8 cellular contexts compared by ENCODE assay signal in the genomic region with DNA sequence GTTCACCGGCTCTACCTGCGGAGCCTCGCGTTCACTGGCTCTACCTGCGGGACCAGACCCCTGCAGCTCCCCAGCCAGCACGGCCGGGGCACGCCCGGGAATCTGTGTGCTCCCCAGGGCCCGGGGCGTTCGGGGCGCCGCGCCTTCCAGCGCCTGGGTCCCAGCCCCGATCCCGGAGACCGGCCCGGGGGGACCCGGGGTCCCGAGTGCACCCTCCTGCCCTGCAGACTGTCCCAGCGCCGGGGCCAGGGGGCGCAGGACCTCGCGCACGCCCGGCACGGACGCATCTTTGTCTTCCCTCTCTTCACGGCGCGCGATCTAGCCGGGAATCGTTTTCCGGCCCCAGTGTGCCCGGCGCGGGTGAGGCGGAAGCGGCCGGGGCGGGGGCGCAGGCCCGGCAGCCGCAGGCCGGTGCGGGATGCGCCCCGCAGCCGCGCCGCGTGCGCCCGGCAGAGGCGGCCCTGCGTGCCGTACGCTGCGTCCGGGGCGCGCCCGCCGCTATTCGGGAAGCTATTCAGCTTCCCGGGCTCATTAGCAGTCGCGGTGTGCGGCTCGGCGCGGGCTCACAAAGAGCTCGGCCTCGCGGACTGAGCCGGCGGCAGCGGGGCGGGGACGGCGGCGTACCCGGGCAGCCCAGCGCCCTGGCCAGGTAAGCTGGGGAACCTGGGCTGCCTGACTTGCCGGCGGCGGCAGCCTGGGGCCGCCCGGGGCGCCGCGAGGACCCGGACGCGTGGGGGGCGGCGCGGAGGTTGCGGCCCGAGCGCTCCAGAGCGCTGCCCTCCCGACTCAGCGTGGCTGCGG. TPM values are rescaled to one million over a fixed set of nuclear protein-coding genes. Genes with fewer than 3 reads are reported as not detected.
DNase-seq lines count a peak whose midpoint lies in the region; ATAC-seq and TF ChIP-seq lines count a peak whose summit lies in the region.

A gene (plus strand): TSS at position 345 of the 801 bp plus-strand sequence. CDS start 167,911 bp downstream, outside the sequence.

- peaks cover 3% of the 10 kb centered on the region for H3K36me3 Mint-ChIP-seq in activated naive CD4-positive, alpha-beta T cell treated with anti-CD3 and anti-CD28 coated beads for 36 hours (ENCODE audit: low read depth)

- ATAC-seq in left cardiac atrium (peak; percentile 29 to 31), HG02798 (IDR thresholded peaks at IDR 0.05; ENCODE audit: poor library complexity, unreplicated experiment) (no peak), GM21367 (IDR thresholded peaks at IDR 0.05; ENCODE audit: unreplicated experiment) (no peak)

- 1 to 2% methylated on average over 109 of the region's 109 CpGs for WGBS in sigmoid colon, 2 donors

- H3K4me1 ChIP-seq in sigmoid colon, result peaks cover 0 to 16% (median 14%) of the 10 kb centered on the region in 4 donors

- peak within 1 kb of the TSS; percentile 50 for H3K27ac Mint-ChIP-seq in activated naive CD4-positive, alpha-beta T cell treated with anti-CD3 and anti-CD28 coated beads for 36 hours

- TF ChIP-seq EP300 in sigmoid colon (IDR thresholded peaks at IDR 0.05), result no peak

- no peak within 1 kb of the TSS for H3K27ac ChIP-seq in sigmoid colon

- no peaks in the 10 kb centered on the region for H3K36me3 ChIP-seq in sigmoid colon

- no peak for TF ChIP-seq CTCF in sigmoid colon (IDR thresholded peaks at IDR 0.05)

- DNase-seq in Daoy (ENCODE audit: low read depth) (peak; percentile 57), NCI-H460 (ENCODE audit: extremely low read depth, low read depth) (peak; percentile 23), left cardiac atrium (no peak), sigmoid colon (no peak), NCI-H446 treated with DMSO at 0.1 percent for 48 hours (lab: John Stamatoyannopoulos, UW) (no peak)
- DNase-seq in activated naive CD4-positive, alpha-beta T cell treated with anti-CD3 and anti-CD28 coated beads for 36 hours, result peak; percentile 52

- peak within 1 kb of the TSS in 3 of 4 donors; percentile 37 to 50 (median 49) for H3K4me3 ChIP-seq in sigmoid colon

- no peaks in the 10 kb centered on the region for H3K9me3 Mint-ChIP-seq in activated naive CD4-positive, alpha-beta T cell treated with anti-CD3 and anti-CD28 coated beads for 36 hours

- TF ChIP-seq POLR2A in sigmoid colon (IDR thresholded peaks at IDR 0.05), result no peak

- peaks cover 37% of the 10 kb centered on the region for H3K4me1 Mint-ChIP-seq in activated naive CD4-positive, alpha-beta T cell treated with anti-CD3 and anti-CD28 coated beads for 36 hours (ENCODE audit: low read depth)

- H3K9me3 ChIP-seq in sigmoid colon, result no peaks in the 10 kb centered on the region

- CTCF ChIA-PET in activated naive CD4-positive, alpha-beta T cell treated with anti-CD3 and anti-CD28 coated beads for 36 hours (lab: Charles Lee), result interaction anchor here (1.1 kb wide), 1 partner anchor 26 kb away, joined by 3 read pairs; no protein-coding TSS in a partner anchor

- intact Hi-C loops in activated naive CD4-positive, alpha-beta T cell treated with anti-CD3 and anti-CD28 coated beads for 36 hours (cut with micrococcal nuclease), result loop anchor here (1.0 to 5.0 kb wide), 2 partner anchors 89 to 381 kb away; a partner anchor contains a TSS
- intact Hi-C loops in left cardiac atrium (cut with DNase I), result loop anchor here in 1 of 2 donors (10.0 kb wide), 1 partner anchor 219 kb away; no protein-coding TSS in a partner anchor
- intact Hi-C loops in sigmoid colon (cut with DNase I), result no loop called here

- peaks cover 18 to 33% (median 30%) of the 10 kb centered on the region in 3 donors for H3K27me3 ChIP-seq in sigmoid colon

- no peaks in the 10 kb centered on the region for H3K27me3 Mint-ChIP-seq in activated naive CD4-positive, alpha-beta T cell treated with anti-CD3 and anti-CD28 coated beads for 36 hours (ENCODE audit: low read depth)

- H3K4me3 Mint-ChIP-seq in activated naive CD4-positive, alpha-beta T cell treated with anti-CD3 and anti-CD28 coated beads for 36 hours, result peak within 1 kb of the TSS; percentile 77

RNA-seq across cellular contexts. Expression of the gene that starts here (rescaled TPM):
- total RNA-seq in Daoy (2014; rRNA removed; shearing (Covaris generic)), result 21.5 and 27.5 TPM in 2 replicates
- total RNA-seq in NCI-H460 (2014; rRNA removed; shearing (Covaris generic)), result 20.5 and 21.0 TPM in 2 replicates
- 39.2 and 45.3 TPM in 2 replicates for polyA plus RNA-seq in NCI-H460 (2014; cell fraction: nucleus; rRNA removed)
- total RNA-seq in activated naive CD4-positive, alpha-beta T cell treated with anti-CD3 and anti-CD28 coated beads for 36 hours, result 10 to 100 TPM; 16.2 to 18.3 TPM
- under 1 TPM; 0.73 to 0.85 TPM for total RNA-seq in left cardiac atrium
- total RNA-seq in sigmoid colon, result 1 to 10 TPM; 1.4 to 1.7 (median 1.5) TPM
- 10 to 100 TPM in 1 of 3 donors, 1 to 10 TPM in 1, under 1 TPM in 1; 0.46 to 10.7 (median 3.6) TPM for polyA plus RNA-seq in sigmoid colon

Comparison
In these comparisons a context has a peak if more than half of its experiments do, and no peak if none do; other contexts are left out.
1. Peak in ATAC-seq in left cardiac atrium; RNA of the gene not detected or under 1 TPM.
2. DNase-seq: peak in Daoy (single experiment), NCI-H460 (single experiment) and activated naive CD4-positive, alpha-beta T cell treated with anti-CD3 and anti-CD28 coated beads for 36 hours (single experiment); none in left cardiac atrium (single experiment), sigmoid colon (single experiment) and NCI-H446 treated with DMSO at 0.1 percent for 48 hours (single experiment).